Comparison of ENCODE assay signal across 25 cellular contexts in the genomic region with DNA sequence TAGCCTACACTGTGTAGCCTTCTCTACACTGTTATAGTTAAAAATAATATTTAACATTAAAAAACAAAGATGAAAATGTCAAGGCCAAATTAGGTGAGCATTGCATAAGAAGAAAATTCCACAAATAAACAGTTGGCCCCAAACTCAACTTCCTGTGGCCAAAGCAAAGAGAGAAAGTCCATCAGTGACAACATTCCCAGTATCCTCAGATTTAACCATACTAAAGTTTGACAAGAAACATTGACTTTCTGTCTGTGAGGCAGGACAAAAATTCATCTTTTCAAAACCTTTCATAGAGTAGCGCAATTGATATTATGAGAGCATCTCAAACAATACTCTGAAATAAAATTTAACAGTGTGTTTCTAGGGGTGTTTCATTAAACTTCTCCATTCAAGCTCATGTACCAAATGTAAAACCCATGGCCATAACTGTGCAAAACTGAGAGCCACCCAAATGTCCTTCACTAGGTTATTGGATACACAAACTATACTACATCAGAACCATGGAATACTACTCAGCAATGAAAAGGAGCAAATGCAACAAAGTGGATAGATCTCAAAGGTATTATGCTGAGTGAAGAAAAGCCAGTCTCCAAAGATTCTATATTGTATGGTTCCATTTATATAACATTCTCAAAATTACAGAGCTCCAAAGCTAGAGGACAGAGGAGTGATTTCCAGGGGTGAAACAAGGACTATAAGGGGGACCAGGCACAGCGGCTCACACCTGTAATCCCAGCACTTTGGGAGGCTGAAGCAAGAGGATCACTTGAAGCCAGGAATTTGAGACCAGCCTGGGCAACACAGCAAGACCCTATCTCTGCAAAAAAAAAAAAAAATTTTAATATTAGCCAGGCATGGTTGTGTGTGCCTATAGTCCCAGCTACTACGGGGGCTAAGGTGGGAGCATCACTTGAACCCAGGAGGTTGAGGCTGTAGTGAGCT. TPM values are rescaled to one million over a fixed set of nuclear protein-coding genes. Genes with fewer than 3 reads are reported as not detected.
"Had no signal": no experiment of that assay in that cellular context is flagged by ENCODE, and none has a peak within 500 bp of the region (broad histone marks: within the 10 kb centered on the region; RNA-seq: fewer than 3 reads in every experiment).

No MANE protein-coding gene starts in this region.

- H3K27ac ChIP-seq: HL-60, SJSA1, SK-N-MC had no signal

- H3K36me3 ChIP-seq: MG63, SJSA1 had no signal

- FAIRE-seq: HTR-8/SVneo, RCC 7860 had no signal

- DNase-seq: Karpas-422, KG1, MG63, NCI-H1092, NCI-H1105 treated with DMSO at 0.1 percent for 48 hours, NCI-H1417 treated with DMSO at 0.1 percent for 48 hours, NCI-H146, NCI-H1694 treated with DMSO at 0.1 percent for 48 hours, NCI-H1930, NCI-H2081, NCI-H2107, NCI-H2227 treated with DMSO at 0.1 percent for 48 hours, NCI-H524, NCI-H526 treated with DMSO at 0.1 percent for 48 hours, NCI-H748 treated with DMSO at 0.1 percent for 48 hours, Right ventricle myocardium superior, RPMI8226, SIG-M5, T-cell had no signal

- H3K9me3 Mint-ChIP-seq: T-cell had no signal

- H3K4me3 ChIP-seq: MG63, SJSA1, SK-N-MC had no signal

- H3K27ac Mint-ChIP-seq: T-cell had no signal

- H3K4me1 ChIP-seq: SJSA1 had no signal

- H3K36me3 Mint-ChIP-seq: T-cell had no signal

- H3K9me3 ChIP-seq: MG63, SJSA1 had no signal

- ATAC-seq: T-cell had no signal

- H3K4me3 Mint-ChIP-seq: T-cell had no signal

RNA-seq across cellular contexts. Expression of a gene that starts 38.7 kb away (rescaled TPM):
- total RNA-seq: NCI-H460, Right ventricle myocardium superior, SJSA1, T-cell had no signal
